27 cellular contexts compared by ENCODE assay signal in genomic region chr3:10973196-10973595, GRCh38. TPM values are rescaled to one million over a fixed set of nuclear protein-coding genes. Genes with fewer than 3 reads are reported as not detected.
DNase-seq lines count a peak whose midpoint lies in the region; ATAC-seq, FAIRE-seq and TF ChIP-seq lines count a peak whose summit lies in the region.
"Had no signal": no experiment of that assay in that cellular context is flagged by ENCODE, and none has a peak within 500 bp of the region (broad histone marks: within the 10 kb centered on the region; RNA-seq: fewer than 3 reads in every experiment).

No MANE protein-coding gene starts in this region.

- peak; percentile 37 to 67 for DNase-seq in NCI-H524 (lab: John Stamatoyannopoulos, UW)
- no peak for DNase-seq in NCI-H524 treated with DMSO at 0.1 percent for 48 hours (lab: John Stamatoyannopoulos, UW)
- DNase-seq in WERI-Rb-1 = no peak
- no peak for DNase-seq in HepG2 (ENCODE audit: low spot score)
- DNase-seq in activated CD4-positive, alpha-beta T cell treated with anti-CD3 and anti-CD28 coated beads for 36 hours = no peak
- DNase-seq in frontal cortex (ENCODE audit: low spot score in 2 of 2) = no peak
- no peak for DNase-seq in stomach
- DNase-seq in NCI-H187 treated with DMSO at 0.1 percent for 48 hours (lab: John Stamatoyannopoulos, UW) = no peak
- DNase-seq: AML-193; CD8-positive, alpha-beta T cell; DMS53; GF-D8; HCEC 1CT; KG1; MV-4-11; NCI-H187; NCI-H2107; NCI-H2227 treated with DMSO at 0.1 percent for 48 hours; NCI-H526; OCI-M1 had no signal

- H3K36me3 ChIP-seq in WERI-Rb-1 (no peaks in the 10 kb centered on the region), HepG2 (replicated peaks in 1 of 2; ENCODE audit: control insufficient read depth in 1 of 2, insufficient read depth in 2 of 2, low read length in 2 of 2) (no peaks in the 10 kb centered on the region), stomach (no peaks in the 10 kb centered on the region)
- H3K36me3 ChIP-seq: SJSA1 had no signal

- FAIRE-seq in HepG2 (lab: Jason Lieb, UNC) = no peak
- FAIRE-seq in frontal cortex (lab: Jason Lieb, UNC) = no peak
- FAIRE-seq: RCC 7860 had no signal

- TF ChIP-seq POLR2A in HepG2 (IDR thresholded peaks at IDR 0.05; ENCODE audit: insufficient read depth in 1 of 2, low read depth in 2 of 2, low read length in 2 of 2) = no peak
- no peak for TF ChIP-seq POLR2A in stomach (IDR thresholded peaks at IDR 0.05)

- intact Hi-C loops in HepG2 (cut with micrococcal nuclease; ENCODE audit: unreplicated experiment) (no loop called here), stomach (cut with DNase I; ENCODE audit: low total_unique reads) (no loop called here)
- intact Hi-C loops in activated CD4-positive, alpha-beta T cell treated with anti-CD3 and anti-CD28 coated beads for 36 hours (cut with DNase I, micrococcal nuclease) = no loop called here

- no peak overlapping the region for H3K4me2 ChIP-seq in HepG2 (ENCODE audit: low read depth, low read length)
- H3K4me2 ChIP-seq: GM23338 had no signal

- H3K9ac ChIP-seq in HepG2 (ENCODE audit: insufficient read depth, low read depth, low read length) = no peak overlapping the region

- peaks cover 17% of the 10 kb centered on the region for H3K27me3 Mint-ChIP-seq in activated CD4-positive, alpha-beta T cell treated with anti-CD3 and anti-CD28 coated beads for 36 hours

- H3K79me2 ChIP-seq in HepG2 (ENCODE audit: insufficient read depth, low read length) = no peaks in the 10 kb centered on the region

- no peak overlapping the region for H3K27ac Mint-ChIP-seq in activated CD4-positive, alpha-beta T cell treated with anti-CD3 and anti-CD28 coated beads for 36 hours
- H3K27ac Mint-ChIP-seq: CD8-positive, alpha-beta T cell; GM23338 had no signal

- no peak overlapping the region for H2AFZ ChIP-seq in HepG2 (ENCODE audit: low read length)
- H2AFZ ChIP-seq: GM23338 had no signal

- 31% methylated on average over 10 of the region's 11 CpGs for whole genome bisulfite sequencing in HepG2 (ENCODE audit: low lambda C conversion rate)
- 67 to 75% (median 73%) methylated on average over 11 of the region's 11 CpGs for WGBS in stomach, 5 donors

- H3K4me3 ChIP-seq in WERI-Rb-1 (ENCODE audit: low read depth, low read length) (no peak overlapping the region), HepG2 (replicated peaks in 1 of 3; ENCODE audit: insufficient read depth in 1 of 3, low read depth in 2 of 3, low read length in 3 of 3) (no peak overlapping the region), stomach (no peak overlapping the region)
- H3K4me3 ChIP-seq: GM23338, SJSA1 had no signal

- no peak overlapping the region for H3K4me3 Mint-ChIP-seq in activated CD4-positive, alpha-beta T cell treated with anti-CD3 and anti-CD28 coated beads for 36 hours
- H3K4me3 Mint-ChIP-seq: CD8-positive, alpha-beta T cell; GM23338 had no signal

- in situ Hi-C loops in HepG2 (cut with HindIII; ENCODE audit: extremely low pct_ligation_motif_present, low pct_unique_long_range_greater_than_20kb) = no loop called here

- no peak for TF ChIP-seq RAD21 in HepG2 (CRISPR knock-in tag; IDR thresholded peaks at IDR 0.05)

- H4K20me1 ChIP-seq in HepG2 (ENCODE audit: insufficient read depth, low read length) = no peaks in the 10 kb centered on the region

- H3K4me1 Mint-ChIP-seq in activated CD4-positive, alpha-beta T cell treated with anti-CD3 and anti-CD28 coated beads for 36 hours = peaks cover 6% of the 10 kb centered on the region

- H3K27me3 ChIP-seq in WERI-Rb-1 (ENCODE audit: insufficient read depth, low read depth, severe bottlenecking) = no peaks in the 10 kb centered on the region
- H3K27me3 ChIP-seq in HepG2 (ENCODE audit: control insufficient read depth in 1 of 2, insufficient read depth in 2 of 2, low read length in 2 of 2) = peaks cover 0 to 13% of the 10 kb centered on the region in 2 experiments; a peak in 1 of 5 replicates
- peaks cover 0 to 62% (median 7%) of the 10 kb centered on the region in 3 donors for H3K27me3 ChIP-seq in stomach

- no peaks in the 10 kb centered on the region for H3K9me3 Mint-ChIP-seq in activated CD4-positive, alpha-beta T cell treated with anti-CD3 and anti-CD28 coated beads for 36 hours (ENCODE audit: low read depth)
- H3K9me3 Mint-ChIP-seq: CD8-positive, alpha-beta T cell; GM23338 had no signal

- POLR2A ChIA-PET in HepG2 (lab: Yijun Ruan, JAX) = no interaction called here
- POLR2A ChIA-PET in activated CD4-positive, alpha-beta T cell treated with anti-CD3 and anti-CD28 coated beads for 36 hours (lab: Charles Lee) = no interaction called here

- CTCF ChIA-PET in HepG2 (lab: Yijun Ruan, JAX; ENCODE audit: low intra/inter-chr PET ratio, low total read pairs) = no interaction called here
- CTCF ChIA-PET in activated CD4-positive, alpha-beta T cell treated with anti-CD3 and anti-CD28 coated beads for 36 hours (lab: Charles Lee) = interaction anchor here (0.7 kb wide), 1 partner anchor 10 kb away, joined by 3 read pairs; no protein-coding TSS in a partner anchor

- H3K27ac ChIP-seq in WERI-Rb-1 (no peak overlapping the region), HepG2 (ENCODE audit: extremely low read length, insufficient read depth, low read length) (no peak overlapping the region), stomach (no peak overlapping the region)
- H3K27ac ChIP-seq: SJSA1 had no signal

- no peaks in the 10 kb centered on the region for H3K36me3 Mint-ChIP-seq in activated CD4-positive, alpha-beta T cell treated with anti-CD3 and anti-CD28 coated beads for 36 hours (ENCODE audit: low read depth)
- H3K36me3 Mint-ChIP-seq: CD8-positive, alpha-beta T cell had no signal

- H3K9me3 ChIP-seq in WERI-Rb-1 (ENCODE audit: severe bottlenecking) = no peaks in the 10 kb centered on the region
- no peaks in the 10 kb centered on the region for H3K9me3 ChIP-seq in HepG2 (ENCODE audit: low read length)
- no peaks in the 10 kb centered on the region for H3K9me3 ChIP-seq in stomach
- H3K9me3 ChIP-seq: SJSA1 had no signal

- TF ChIP-seq CTCF in WERI-Rb-1 (IDR thresholded peaks at IDR 0.05; ENCODE audit: low read depth, low read length) (0 out of 2 replicates have a peak, but pooled peaks have one; percentile 37), HepG2 (CRISPR knock-in tag; IDR thresholded peaks at IDR 0.05) (peak; percentile 58), stomach (IDR thresholded peaks at IDR 0.05) (no peak)

- H3K4me1 ChIP-seq in HepG2 (ENCODE audit: insufficient read depth, low read length) = peaks cover 24% of the 10 kb centered on the region
- no peaks in the 10 kb centered on the region for H3K4me1 ChIP-seq in stomach

- no TSS peak for BruUV-seq in HepG2 (replicated peaks; lab: Mats Ljungman, UMichigan)

- no peak for TF ChIP-seq EP300 in HepG2 (IDR thresholded peaks at IDR 0.05; ENCODE audit: low read depth in 2 of 2, low read length in 2 of 2)
- TF ChIP-seq EP300 in HepG2 (CRISPR knock-in tag; IDR thresholded peaks at IDR 0.05; ENCODE audit: borderline replicate concordance) = no peak
- no peak for TF ChIP-seq EP300 in stomach (IDR thresholded peaks at IDR 0.05)

- ATAC-seq in HepG2 = peak; percentile 26; the same call in 1 of the 3 replicates
- no peak for ATAC-seq in activated CD4-positive, alpha-beta T cell treated with anti-CD3 and anti-CD28 coated beads for 36 hours
- ATAC-seq: CD8-positive, alpha-beta T cell; Right ventricle myocardium inferior had no signal

TF ChIP-seq in HepG2, 621 proteins besides CTCF, POLR2A, EP300 and RAD21:
- no peak for TF ChIP-seq GLI4 (CRISPR knock-in tag; IDR thresholded peaks at IDR 0.05; ENCODE audit: borderline replicate concordance)
- TF ChIP-seq STAG1 (CRISPR knock-in tag; IDR thresholded peaks at IDR 0.05) = peak; percentile 43
TF ChIP-seq in HepG2: peak in this region for 1.

RNA-seq across cellular contexts. Expression of gene SLC6A1, which starts 19.4 kb away (rescaled TPM):
- not detected in 2 replicates for total RNA-seq in HepG2 (2016; rRNA removed; fragmentation: Illumina TruSeq; extraction: Trizol)
- total RNA-seq in HepG2 (2016; cell fraction: cytosol; rRNA removed; fragmentation: Illumina TruSeq; extraction: Trizol; ENCODE audit: low read depth) = not detected in 2 replicates
- not detected in 2 replicates for total RNA-seq in HepG2 (2016; cell fraction: insoluble cytoplasmic fraction; rRNA removed; fragmentation: Illumina TruSeq; extraction: Trizol)
- total RNA-seq in HepG2 (2016; cell fraction: membrane; rRNA removed; fragmentation: Illumina TruSeq; extraction: Trizol) = not detected in 2 replicates
- total RNA-seq in HepG2 (2016; cell fraction: nucleus; rRNA removed; fragmentation: Illumina TruSeq; extraction: Trizol) = not detected in 2 replicates
- 0.04 TPM in 1 of 2 replicates, not detected in the other for polyA plus RNA-seq in HepG2 (2011; rRNA removed)
- polyA plus RNA-seq in HepG2 (2011; cell fraction: cytosol; rRNA removed) = not detected in 2 replicates
- 0.03 and 0.05 TPM in 2 replicates for polyA plus RNA-seq in HepG2 (2011; cell fraction: nucleus; rRNA removed)
- 0.07 TPM in 1 of 2 replicates, not detected in the other for polyA plus RNA-seq in HepG2 (2012)
- polyA plus RNA-seq in HepG2 (2016; cell fraction: cytosol; fragmentation: Illumina TruSeq; extraction: Trizol; ENCODE audit: low read depth) = not detected in 2 replicates
- not detected in 2 replicates for polyA plus RNA-seq in HepG2 (2016; cell fraction: insoluble cytoplasmic fraction; fragmentation: Illumina TruSeq; extraction: Trizol; ENCODE audit: low read depth)
- not detected in 2 replicates for polyA plus RNA-seq in HepG2 (2016; cell fraction: membrane; fragmentation: Illumina TruSeq; extraction: Trizol; ENCODE audit: low read depth)
- not detected in 2 replicates for polyA plus RNA-seq in HepG2 (2016; cell fraction: nucleus; fragmentation: Illumina TruSeq; extraction: Trizol; ENCODE audit: insufficient read depth, low read depth)
- not detected in 2 replicates for polyA minus RNA-seq in HepG2 (2011; rRNA and poly(A)+ RNA removed; ENCODE audit: low replicate concordance)
- not detected in 2 replicates for polyA minus RNA-seq in HepG2 (2011; cell fraction: cytosol; rRNA and poly(A)+ RNA removed)
- not detected in 2 replicates for polyA minus RNA-seq in HepG2 (2011; cell fraction: nucleus; rRNA and poly(A)+ RNA removed)
- not detected for total RNA-seq in activated CD4-positive, alpha-beta T cell treated with anti-CD3 and anti-CD28 coated beads for 36 hours
- total RNA-seq in frontal cortex = 52.2 TPM
- total RNA-seq in stomach = 1 to 10 TPM in 1 of 5 donors, under 1 TPM in 1, not detected in 3; 0.29 to 2.8 TPM
- polyA plus RNA-seq in stomach = 1 to 10 TPM in 1 of 3 donors, not detected in 2; 5.6 TPM
- total RNA-seq: A172; CD8-positive, alpha-beta T cell; HT1080; SJSA1 had no signal
- polyA plus RNA-seq: AG04450 had no signal

Comparison
In these comparisons a context has a peak if more than half of its experiments do, and no peak if none do; other contexts are left out.
1. DNase-seq: peak in NCI-H524 (2 of 2); none in NCI-H524 treated with DMSO at 0.1 percent for 48 hours (single experiment), WERI-Rb-1 (single experiment), HepG2 (single experiment), activated CD4-positive, alpha-beta T cell treated with anti-CD3 and anti-CD28 coated beads for 36 hours (single experiment), frontal cortex (0 of 2), stomach (single experiment) and NCI-H187 treated with DMSO at 0.1 percent for 48 hours (single experiment).
2. CTCF ChIP-seq: peak in WERI-Rb-1 (single experiment) and HepG2 (single experiment); none in stomach (0 of 7).
3. RNA of gene SLC6A1, which starts 19.4 kb away (total RNA-seq): 52.2 TPM in frontal cortex (single experiment); not detected in HepG2, not detected in activated CD4-positive, alpha-beta T cell treated with anti-CD3 and anti-CD28 coated beads for 36 hours and 0.29 to 2.8 TPM in stomach; every median in the first group is over 10 times any median in the second.